ENCODE assay signal across 1 cellular context in the genomic region with DNA sequence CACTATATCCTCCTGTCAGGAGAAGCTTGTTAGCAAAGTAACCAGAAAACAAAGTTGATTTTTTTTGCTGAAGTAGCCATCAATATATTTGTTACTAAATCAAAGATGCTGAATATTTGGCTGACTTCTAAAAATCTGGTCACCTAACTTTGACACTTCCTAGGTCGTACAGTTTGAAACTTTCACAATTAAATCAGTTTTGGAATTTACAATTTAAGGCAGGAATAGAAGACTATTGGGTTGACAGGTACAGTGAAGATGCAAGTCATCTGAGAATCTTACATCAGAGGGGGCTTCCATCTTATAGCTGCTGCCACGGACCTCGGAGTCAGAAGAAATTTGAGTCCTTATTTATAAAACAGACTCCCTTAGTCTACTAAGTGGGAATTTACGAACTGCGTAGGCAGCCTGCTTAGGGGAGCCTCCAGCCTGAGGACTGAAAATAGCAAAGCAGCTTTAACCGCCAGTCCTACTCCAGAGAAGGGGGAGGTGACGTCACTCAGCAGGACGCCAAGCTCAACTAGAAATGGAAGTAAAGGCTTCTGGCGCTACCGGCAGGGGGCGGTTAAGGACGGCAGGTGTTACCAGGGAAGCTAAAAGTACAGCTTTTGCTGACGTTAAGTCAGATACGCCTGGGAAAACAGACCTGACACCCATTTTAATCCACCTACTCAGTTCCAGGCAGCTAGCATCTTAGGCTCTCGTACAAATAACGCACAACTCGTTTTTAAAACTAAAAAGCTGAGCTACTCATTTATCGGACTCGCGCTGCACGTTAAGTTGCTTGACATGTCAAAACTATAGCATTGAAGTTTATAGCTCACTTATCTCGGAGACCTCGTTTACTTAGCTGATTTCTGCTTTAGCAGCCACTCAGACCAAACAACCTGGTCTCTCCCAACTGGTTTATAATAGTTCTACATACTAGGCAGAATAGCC.
TF ChIP-seq lines count a peak whose summit lies in the region.

No MANE protein-coding gene starts in this region.

TF ChIP-seq in HepG2, 621 proteins besides CTCF, POLR2A, EP300 and RAD21 (continued from another document):
- TF ChIP-seq, protein P1, sequence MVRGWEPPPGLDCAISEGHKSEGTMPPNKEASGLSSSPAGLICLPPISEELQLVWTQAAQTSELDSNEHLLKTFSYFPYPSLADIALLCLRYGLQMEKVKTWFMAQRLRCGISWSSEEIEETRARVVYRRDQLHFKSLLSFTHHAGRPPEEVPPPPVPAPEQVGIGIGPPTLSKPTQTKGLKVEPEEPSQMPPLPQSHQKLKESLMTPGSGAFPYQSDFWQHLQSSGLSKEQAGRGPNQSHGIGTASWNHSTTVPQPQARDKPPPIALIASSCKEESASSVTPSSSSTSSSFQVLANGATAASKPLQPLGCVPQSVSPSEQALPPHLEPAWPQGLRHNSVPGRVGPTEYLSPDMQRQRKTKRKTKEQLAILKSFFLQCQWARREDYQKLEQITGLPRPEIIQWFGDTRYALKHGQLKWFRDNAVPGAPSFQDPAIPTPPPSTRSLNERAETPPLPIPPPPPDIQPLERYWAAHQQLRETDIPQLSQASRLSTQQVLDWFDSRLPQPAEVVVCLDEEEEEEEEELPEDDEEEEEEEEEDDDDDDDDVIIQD (CRISPR knock-in tag; IDR thresholded peaks at IDR 0.05; ENCODE audit: low read depth) = peak; percentile 72; the same call in 1 of the 2 replicates
- no peak for TF ChIP-seq SOX13 (IDR thresholded peaks at IDR 0.05)
- TF ChIP-seq SOX13 (CRISPR knock-in tag; conservative IDR thresholded peaks at IDR 0.05 in 1 of 2, IDR thresholded peaks at IDR 0.05 in 1 of 2) = 0 out of 4 replicates have a peak, but pooled peaks of 1 of the 2 experiments have one; percentile 32
- 0 out of 2 replicates have a peak, but pooled peaks have one; percentile 12 for TF ChIP-seq SNAI1 (CRISPR knock-in tag; IDR thresholded peaks at IDR 0.05; ENCODE audit: borderline replicate concordance)
- TF ChIP-seq, protein P2, sequence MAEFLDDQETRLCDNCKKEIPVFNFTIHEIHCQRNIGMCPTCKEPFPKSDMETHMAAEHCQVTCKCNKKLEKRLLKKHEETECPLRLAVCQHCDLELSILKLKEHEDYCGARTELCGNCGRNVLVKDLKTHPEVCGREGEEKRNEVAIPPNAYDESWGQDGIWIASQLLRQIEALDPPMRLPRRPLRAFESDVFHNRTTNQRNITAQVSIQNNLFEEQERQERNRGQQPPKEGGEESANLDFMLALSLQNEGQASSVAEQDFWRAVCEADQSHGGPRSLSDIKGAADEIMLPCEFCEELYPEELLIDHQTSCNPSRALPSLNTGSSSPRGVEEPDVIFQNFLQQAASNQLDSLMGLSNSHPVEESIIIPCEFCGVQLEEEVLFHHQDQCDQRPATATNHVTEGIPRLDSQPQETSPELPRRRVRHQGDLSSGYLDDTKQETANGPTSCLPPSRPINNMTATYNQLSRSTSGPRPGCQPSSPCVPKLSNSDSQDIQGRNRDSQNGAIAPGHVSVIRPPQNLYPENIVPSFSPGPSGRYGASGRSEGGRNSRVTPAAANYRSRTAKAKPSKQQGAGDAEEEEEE (CRISPR knock-in tag; IDR thresholded peaks at IDR 0.05; ENCODE audit: borderline replicate concordance) = peak; percentile 65; the same call in 1 of the 2 replicates
- TF ChIP-seq, protein P3, sequence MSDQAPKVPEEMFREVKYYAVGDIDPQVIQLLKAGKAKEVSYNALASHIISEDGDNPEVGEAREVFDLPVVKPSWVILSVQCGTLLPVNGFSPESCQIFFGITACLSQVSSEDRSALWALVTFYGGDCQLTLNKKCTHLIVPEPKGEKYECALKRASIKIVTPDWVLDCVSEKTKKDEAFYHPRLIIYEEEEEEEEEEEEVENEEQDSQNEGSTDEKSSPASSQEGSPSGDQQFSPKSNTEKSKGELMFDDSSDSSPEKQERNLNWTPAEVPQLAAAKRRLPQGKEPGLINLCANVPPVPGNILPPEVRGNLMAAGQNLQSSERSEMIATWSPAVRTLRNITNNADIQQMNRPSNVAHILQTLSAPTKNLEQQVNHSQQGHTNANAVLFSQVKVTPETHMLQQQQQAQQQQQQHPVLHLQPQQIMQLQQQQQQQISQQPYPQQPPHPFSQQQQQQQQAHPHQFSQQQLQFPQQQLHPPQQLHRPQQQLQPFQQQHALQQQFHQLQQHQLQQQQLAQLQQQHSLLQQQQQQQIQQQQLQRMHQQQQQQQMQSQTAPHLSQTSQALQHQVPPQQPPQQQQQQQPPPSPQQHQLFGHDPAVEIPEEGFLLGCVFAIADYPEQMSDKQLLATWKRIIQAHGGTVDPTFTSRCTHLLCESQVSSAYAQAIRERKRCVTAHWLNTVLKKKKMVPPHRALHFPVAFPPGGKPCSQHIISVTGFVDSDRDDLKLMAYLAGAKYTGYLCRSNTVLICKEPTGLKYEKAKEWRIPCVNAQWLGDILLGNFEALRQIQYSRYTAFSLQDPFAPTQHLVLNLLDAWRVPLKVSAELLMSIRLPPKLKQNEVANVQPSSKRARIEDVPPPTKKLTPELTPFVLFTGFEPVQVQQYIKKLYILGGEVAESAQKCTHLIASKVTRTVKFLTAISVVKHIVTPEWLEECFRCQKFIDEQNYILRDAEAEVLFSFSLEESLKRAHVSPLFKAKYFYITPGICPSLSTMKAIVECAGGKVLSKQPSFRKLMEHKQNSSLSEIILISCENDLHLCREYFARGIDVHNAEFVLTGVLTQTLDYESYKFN (CRISPR knock-in tag; conservative IDR thresholded peaks at IDR 0.05) = 0 out of 2 replicates have a peak, but pooled peaks have one; percentile 26
- peak; percentile 92 for TF ChIP-seq SIN3A (IDR thresholded peaks at IDR 0.05; ENCODE audit: borderline replicate concordance, low read depth, low read length)
- no peak for TF ChIP-seq MAZ (IDR thresholded peaks at IDR 0.05; ENCODE audit: borderline replicate concordance, low read depth, low read length)
- no peak for TF ChIP-seq MAZ (CRISPR knock-in tag; IDR thresholded peaks at IDR 0.05; ENCODE audit: low read depth)
- 0 out of 2 replicates have a peak, but pooled peaks have one; percentile 31 for TF ChIP-seq ETV6 (CRISPR knock-in tag; conservative IDR thresholded peaks at IDR 0.05)
- TF ChIP-seq TBX3 (IDR thresholded peaks at IDR 0.05; ENCODE audit: borderline replicate concordance) = peak; percentile 44; the same call in 1 of the 2 replicates
- TF ChIP-seq ZNF652 (CRISPR knock-in tag; IDR thresholded peaks at IDR 0.05; ENCODE audit: borderline replicate concordance, low read depth) = peak; percentile 55; the same call in 1 of the 2 replicates
- peak; percentile 52; the same call in 1 of the 2 replicates for TF ChIP-seq KLF11 (CRISPR knock-in tag; IDR thresholded peaks at IDR 0.05)
- TF ChIP-seq ERF (CRISPR knock-in tag; IDR thresholded peaks at IDR 0.05) = peak; percentile 48; the same call in 1 of the 2 replicates
- TF ChIP-seq FOSL2 (CRISPR knock-in tag; IDR thresholded peaks at IDR 0.05) = peak; percentile 83
- peak; percentile 17; the same call in 1 of the 2 replicates for TF ChIP-seq KMT2B (CRISPR knock-in tag; IDR thresholded peaks at IDR 0.05)
- TF ChIP-seq MEF2D (CRISPR knock-in tag; IDR thresholded peaks at IDR 0.05) = peak; percentile 26
- TF ChIP-seq CBX5 (CRISPR knock-in tag; IDR thresholded peaks at IDR 0.05; ENCODE audit: borderline replicate concordance) = peak; percentile 88; the same call in 1 of the 2 replicates
- TF ChIP-seq MAFK (conservative IDR thresholded peaks at IDR 0.05 in 1 of 2, IDR thresholded peaks at IDR 0.05 in 1 of 2; ENCODE audit: low read length in 2 of 2) = peak; percentile 52 to 70; a peak in 3 of 4 replicates
- TF ChIP-seq ATF7 (IDR thresholded peaks at IDR 0.05) = peak; percentile 99
- TF ChIP-seq ATF7 (CRISPR knock-in tag; IDR thresholded peaks at IDR 0.05) = peak; percentile 98
- TF ChIP-seq, protein P4, sequence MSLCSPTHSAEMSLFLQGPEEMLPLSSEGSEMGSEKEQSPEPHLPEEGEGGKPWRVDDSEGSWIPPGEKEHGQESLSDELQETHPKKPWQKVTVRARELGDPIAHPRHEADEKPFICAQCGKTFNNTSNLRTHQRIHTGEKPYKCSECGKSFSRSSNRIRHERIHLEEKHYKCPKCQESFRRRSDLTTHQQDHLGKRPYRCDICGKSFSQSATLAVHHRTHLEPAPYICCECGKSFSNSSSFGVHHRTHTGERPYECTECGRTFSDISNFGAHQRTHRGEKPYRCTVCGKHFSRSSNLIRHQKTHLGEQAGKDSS (CRISPR knock-in tag; IDR thresholded peaks at IDR 0.05; ENCODE audit: borderline replicate concordance, low read depth) = peak; percentile 36; the same call in 1 of the 2 replicates
- 0 out of 2 replicates have a peak, but pooled peaks have one; percentile 69 for TF ChIP-seq ZNF317 (CRISPR knock-in tag; IDR thresholded peaks at IDR 0.05)
- 0 out of 2 replicates have a peak, but pooled peaks have one; percentile 4 for TF ChIP-seq ZNF33B (CRISPR knock-in tag; IDR thresholded peaks at IDR 0.05)
- no peak for TF ChIP-seq ISX (CRISPR knock-in tag; conservative IDR thresholded peaks at IDR 0.05)
- TF ChIP-seq GTF3A (CRISPR knock-in tag; conservative IDR thresholded peaks at IDR 0.05) = no peak
- no peak for TF ChIP-seq EHMT2 (IDR thresholded peaks at IDR 0.05; ENCODE audit: borderline replicate concordance, low read depth, low read length)
